Comparison of ENCODE assay signal across 26 cellular contexts in genomic region chr10:127874966-127875765, GRCh38. TPM values are rescaled to one million over a fixed set of nuclear protein-coding genes. Genes with fewer than 3 reads are reported as not detected.
DNase-seq lines count a peak whose midpoint lies in the region; ATAC-seq, FAIRE-seq and TF ChIP-seq lines count a peak whose summit lies in the region.
"Had no signal": no experiment of that assay in that cellular context is flagged by ENCODE, and none has a peak within 500 bp of the region (broad histone marks: within the 10 kb centered on the region; RNA-seq: fewer than 3 reads in every experiment).

No MANE protein-coding gene starts in this region.

- no peaks in the 10 kb centered on the region for H3K4me1 Mint-ChIP-seq in type B pancreatic cell (ENCODE audit: unreplicated experiment)

- no peak for ATAC-seq in HepG2
- ATAC-seq in right lobe of liver: no peak
- no peak for ATAC-seq in HG03521 (IDR thresholded peaks at IDR 0.05; ENCODE audit: unreplicated experiment)
- ATAC-seq: CD8-positive, alpha-beta T cell had no signal

- H3K36me3 ChIP-seq in HepG2 (replicated peaks in 1 of 2; ENCODE audit: control insufficient read depth in 1 of 2, insufficient read depth in 2 of 2, low read length in 2 of 2) (no peaks in the 10 kb centered on the region), right lobe of liver (no peaks in the 10 kb centered on the region), bronchial epithelial cell (ENCODE audit: control insufficient read depth, insufficient read depth, low read length) (no peaks in the 10 kb centered on the region)
- no peaks in the 10 kb centered on the region for H3K36me3 ChIP-seq in effector memory CD4-positive, alpha-beta T cell (ENCODE audit: control insufficient read depth, insufficient read depth, low read length)

- no peak overlapping the region for H2AFZ ChIP-seq in HepG2 (ENCODE audit: low read length)

- FAIRE-seq in HepG2 (lab: Jason Lieb, UNC) (no peak), bronchial epithelial cell (lab: Jason Lieb, UNC) (no peak)
- FAIRE-seq: G401.6 had no signal

- POLR2A ChIA-PET in HepG2 (lab: Yijun Ruan, JAX): no interaction called here

- intact Hi-C loops in HepG2 (cut with micrococcal nuclease; ENCODE audit: unreplicated experiment): loop anchor here (10.0 kb wide), 1 partner anchor 140 kb away; no protein-coding TSS in a partner anchor
- intact Hi-C loops in right lobe of liver (cut with DNase I): loop anchor here in 1 of 2 donors (10.0 kb wide), 1 partner anchor 130 kb away; no protein-coding TSS in a partner anchor
- intact Hi-C loops in lower leg skin (cut with DNase I; ENCODE audit: low total_unique reads): no loop called here

- H3K4me1 ChIP-seq in HepG2 (ENCODE audit: insufficient read depth, low read length) (peaks cover 9% of the 10 kb centered on the region), right lobe of liver (peaks cover 0 to 18% (median 8%) of the 10 kb centered on the region in 4 donors)
- no peaks in the 10 kb centered on the region for H3K4me1 ChIP-seq in effector memory CD4-positive, alpha-beta T cell (ENCODE audit: control insufficient read depth, insufficient read depth, low read length, poor library complexity, severe bottlenecking)

- no peak for TF ChIP-seq POLR2A in HepG2 (IDR thresholded peaks at IDR 0.05; ENCODE audit: insufficient read depth in 1 of 2, low read depth in 2 of 2, low read length in 2 of 2)
- no peak for TF ChIP-seq POLR2A in right lobe of liver (IDR thresholded peaks at IDR 0.05)
- no peak for TF ChIP-seq POLR2A in lower leg skin (IDR thresholded peaks at IDR 0.05)

- H3K36me3 Mint-ChIP-seq in type B pancreatic cell: no peaks in the 10 kb centered on the region
- H3K36me3 Mint-ChIP-seq: CD8-positive, alpha-beta T cell had no signal

- H4K20me1 ChIP-seq in HepG2 (ENCODE audit: insufficient read depth, low read length): no peaks in the 10 kb centered on the region

- DNase-seq in HepG2 (ENCODE audit: low spot score) (no peak), right lobe of liver (no peak), bronchial epithelial cell (ENCODE audit: low read depth) (peak; percentile 36), lower leg skin (ENCODE audit: low spot score in 2 of 2) (peak; percentile 0 to 78), type B pancreatic cell (ENCODE audit: extremely low spot score, unreplicated experiment) (peak; percentile 37), hypothalamus (lab: John Stamatoyannopoulos, UW) (no peak)
- DNase-seq in effector memory CD4-positive, alpha-beta T cell: no peak
- DNase-seq: AML-193; C1 segment of cervical spinal cord; CD8-positive, alpha-beta T cell; DMS153; H7; KG1; NCI-H1092; NCI-H1436 treated with DMSO at 0.1 percent for 48 hours; NCI-H2029 treated with DMSO at 0.1 percent for 48 hours; NCI-H226; NCI-H524; NCI-H774; NK-92 treated with Interleukin-12 subunit alpha and Interleukin-12 subunit beta, amount 100 ng/mL, for 24 hours had no signal

- H3K27ac Mint-ChIP-seq in type B pancreatic cell: no peak overlapping the region
- H3K27ac Mint-ChIP-seq: CD8-positive, alpha-beta T cell had no signal

- no peak overlapping the region for H3K27ac ChIP-seq in HepG2 (ENCODE audit: extremely low read length, insufficient read depth, low read length)
- no peak overlapping the region for H3K27ac ChIP-seq in right lobe of liver
- H3K27ac ChIP-seq in effector memory CD4-positive, alpha-beta T cell (ENCODE audit: insufficient read depth, low read length, poor library complexity, severe bottlenecking): no peak overlapping the region

- 24% methylated on average over 7 of the region's 13 CpGs for WGBS in HepG2 (ENCODE audit: low lambda C conversion rate)
- 60% methylated on average over 5 of the region's 13 CpGs for WGBS in right lobe of liver (ENCODE audit: insufficient coverage, low coverage, low lambda C conversion rate, missing lambda C conversion rate)
- WGBS in lower leg skin, 2 donors: 83 to 94% methylated on average over 13 of the region's 13 CpGs

- H3K4me3 Mint-ChIP-seq in type B pancreatic cell: no peak overlapping the region
- H3K4me3 Mint-ChIP-seq: CD8-positive, alpha-beta T cell had no signal

- TF ChIP-seq CTCF in HepG2 (CRISPR knock-in tag; IDR thresholded peaks at IDR 0.05) (no peak), right lobe of liver (IDR thresholded peaks at IDR 0.05) (no peak), bronchial epithelial cell (IDR thresholded peaks at IDR 0.05; ENCODE audit: insufficient read depth, low read length, severe bottlenecking) (no peak), lower leg skin (IDR thresholded peaks at IDR 0.05) (no peak), type B pancreatic cell (conservative IDR thresholded peaks at IDR 0.05) (no peak)

- H3K4me3 ChIP-seq in HepG2 (replicated peaks in 1 of 3; ENCODE audit: insufficient read depth in 1 of 3, low read depth in 2 of 3, low read length in 3 of 3): no peak overlapping the region
- no peak overlapping the region for H3K4me3 ChIP-seq in right lobe of liver
- no peak overlapping the region for H3K4me3 ChIP-seq in bronchial epithelial cell (ENCODE audit: low read depth, low read length)
- H3K4me3 ChIP-seq in lower leg skin (ENCODE audit: low read depth, poor library complexity, severe bottlenecking): no peak overlapping the region
- H3K4me3 ChIP-seq in effector memory CD4-positive, alpha-beta T cell (ENCODE audit: insufficient read depth, low read depth, low read length, poor library complexity, severe bottlenecking): no peak overlapping the region

- H3K9me3 Mint-ChIP-seq in type B pancreatic cell: no peaks in the 10 kb centered on the region
- H3K9me3 Mint-ChIP-seq: CD8-positive, alpha-beta T cell had no signal

- no peaks in the 10 kb centered on the region for H3K27me3 ChIP-seq in HepG2 (ENCODE audit: control insufficient read depth in 1 of 2, insufficient read depth in 2 of 2, low read length in 2 of 2)
- no peaks in the 10 kb centered on the region for H3K27me3 ChIP-seq in right lobe of liver
- H3K27me3 ChIP-seq in bronchial epithelial cell (ENCODE audit: control insufficient read depth, insufficient read depth, low read length): no peaks in the 10 kb centered on the region
- H3K27me3 ChIP-seq in effector memory CD4-positive, alpha-beta T cell (replicated peaks; ENCODE audit: control insufficient read depth, insufficient read depth, low read length, poor library complexity, severe bottlenecking): no peaks in the 10 kb centered on the region

- no peaks in the 10 kb centered on the region for H3K9me3 ChIP-seq in HepG2 (ENCODE audit: low read length)
- no peaks in the 10 kb centered on the region for H3K9me3 ChIP-seq in right lobe of liver
- H3K9me3 ChIP-seq in effector memory CD4-positive, alpha-beta T cell (ENCODE audit: control insufficient read depth, low read length): no peaks in the 10 kb centered on the region

- no peak for TF ChIP-seq EP300 in HepG2 (IDR thresholded peaks at IDR 0.05; ENCODE audit: low read depth in 2 of 2, low read length in 2 of 2)
- no peak for TF ChIP-seq EP300 in HepG2 (CRISPR knock-in tag; IDR thresholded peaks at IDR 0.05; ENCODE audit: borderline replicate concordance)

- no peaks in the 10 kb centered on the region for H3K79me2 ChIP-seq in HepG2 (ENCODE audit: insufficient read depth, low read length)

- CTCF ChIA-PET in HepG2 (lab: Yijun Ruan, JAX; ENCODE audit: low intra/inter-chr PET ratio, low total read pairs): no interaction called here

- no TSS peak for BruUV-seq in HepG2 (replicated peaks; lab: Mats Ljungman, UMichigan)

- no peak overlapping the region for H3K9ac ChIP-seq in HepG2 (ENCODE audit: insufficient read depth, low read depth, low read length)

- no peaks in the 10 kb centered on the region for H3K27me3 Mint-ChIP-seq in type B pancreatic cell

- no peak overlapping the region for H3K4me2 ChIP-seq in HepG2 (ENCODE audit: low read depth, low read length)

- in situ Hi-C loops in HepG2 (cut with HindIII; ENCODE audit: extremely low pct_ligation_motif_present, low pct_unique_long_range_greater_than_20kb): loop anchor here (25.0 kb wide), 1 partner anchor 638 kb away; no protein-coding TSS in a partner anchor

- no peak for TF ChIP-seq RAD21 in HepG2 (CRISPR knock-in tag; IDR thresholded peaks at IDR 0.05)

RNA-seq across cellular contexts. Expression of gene CLRN3, which starts 17.6 kb away (rescaled TPM):
- total RNA-seq in HepG2 (2016; rRNA removed; fragmentation: Illumina TruSeq; extraction: Trizol): not detected in 2 replicates
- total RNA-seq in HepG2 (2016; cell fraction: cytosol; rRNA removed; fragmentation: Illumina TruSeq; extraction: Trizol; ENCODE audit: low read depth): not detected in 2 replicates
- not detected in 2 replicates for total RNA-seq in HepG2 (2016; cell fraction: insoluble cytoplasmic fraction; rRNA removed; fragmentation: Illumina TruSeq; extraction: Trizol)
- not detected in 2 replicates for total RNA-seq in HepG2 (2016; cell fraction: membrane; rRNA removed; fragmentation: Illumina TruSeq; extraction: Trizol)
- not detected in 2 replicates for total RNA-seq in HepG2 (2016; cell fraction: nucleus; rRNA removed; fragmentation: Illumina TruSeq; extraction: Trizol)
- polyA plus RNA-seq in HepG2 (2011; rRNA removed): not detected in 2 replicates
- not detected in 2 replicates for polyA plus RNA-seq in HepG2 (2011; cell fraction: cytosol; rRNA removed)
- not detected in 2 replicates for polyA plus RNA-seq in HepG2 (2011; cell fraction: nucleus; rRNA removed)
- not detected in 2 replicates for polyA plus RNA-seq in HepG2 (2012)
- not detected in 2 replicates for polyA plus RNA-seq in HepG2 (2016; cell fraction: cytosol; fragmentation: Illumina TruSeq; extraction: Trizol; ENCODE audit: low read depth)
- polyA plus RNA-seq in HepG2 (2016; cell fraction: insoluble cytoplasmic fraction; fragmentation: Illumina TruSeq; extraction: Trizol; ENCODE audit: low read depth): not detected in 2 replicates
- polyA plus RNA-seq in HepG2 (2016; cell fraction: membrane; fragmentation: Illumina TruSeq; extraction: Trizol; ENCODE audit: low read depth): not detected in 2 replicates
- not detected in 2 replicates for polyA plus RNA-seq in HepG2 (2016; cell fraction: nucleus; fragmentation: Illumina TruSeq; extraction: Trizol; ENCODE audit: insufficient read depth, low read depth)
- polyA minus RNA-seq in HepG2 (2011; rRNA and poly(A)+ RNA removed; ENCODE audit: low replicate concordance): not detected in 2 replicates
- polyA minus RNA-seq in HepG2 (2011; cell fraction: cytosol; rRNA and poly(A)+ RNA removed): not detected in 2 replicates
- not detected in 2 replicates for polyA minus RNA-seq in HepG2 (2011; cell fraction: nucleus; rRNA and poly(A)+ RNA removed)
- 10 to 100 TPM in 5 of 6 experiments, 1 to 10 TPM in 1; 9.6 to 28.5 (median 18.1) TPM for total RNA-seq in right lobe of liver
- total RNA-seq in bronchial epithelial cell: not detected in 2 replicates
- total RNA-seq in lower leg skin: not detected
- total RNA-seq in type B pancreatic cell (ENCODE audit: low replicate concordance): 2.2 and 6.6 TPM in 2 replicates
- total RNA-seq: A172; CD8-positive, alpha-beta T cell; Daoy; H7; HT1080 had no signal
- polyA plus RNA-seq: AG04450 had no signal

RNA-seq across cellular contexts. Expression of gene PTPRE, which starts 31.7 kb away (rescaled TPM):
- 0.02 TPM in 1 of 2 replicates, not detected in the other for total RNA-seq in HepG2 (2016; rRNA removed; fragmentation: Illumina TruSeq; extraction: Trizol)
- total RNA-seq in HepG2 (2016; cell fraction: cytosol; rRNA removed; fragmentation: Illumina TruSeq; extraction: Trizol; ENCODE audit: low read depth): not detected in 2 replicates
- not detected in 2 replicates for total RNA-seq in HepG2 (2016; cell fraction: insoluble cytoplasmic fraction; rRNA removed; fragmentation: Illumina TruSeq; extraction: Trizol)
- not detected in 2 replicates for total RNA-seq in HepG2 (2016; cell fraction: membrane; rRNA removed; fragmentation: Illumina TruSeq; extraction: Trizol)
- 0.09 TPM in 1 of 2 replicates, not detected in the other for total RNA-seq in HepG2 (2016; cell fraction: nucleus; rRNA removed; fragmentation: Illumina TruSeq; extraction: Trizol)
- polyA plus RNA-seq in HepG2 (2011; rRNA removed): 0.01 and 0.04 TPM in 2 replicates
- polyA plus RNA-seq in HepG2 (2011; cell fraction: cytosol; rRNA removed): not detected in 2 replicates
- polyA plus RNA-seq in HepG2 (2011; cell fraction: nucleus; rRNA removed): 0.19 TPM in 1 of 2 replicates, not detected in the other
- polyA plus RNA-seq in HepG2 (2012): not detected in 2 replicates
- not detected in 2 replicates for polyA plus RNA-seq in HepG2 (2016; cell fraction: cytosol; fragmentation: Illumina TruSeq; extraction: Trizol; ENCODE audit: low read depth)
- polyA plus RNA-seq in HepG2 (2016; cell fraction: insoluble cytoplasmic fraction; fragmentation: Illumina TruSeq; extraction: Trizol; ENCODE audit: low read depth): not detected in 2 replicates
- not detected in 2 replicates for polyA plus RNA-seq in HepG2 (2016; cell fraction: membrane; fragmentation: Illumina TruSeq; extraction: Trizol; ENCODE audit: low read depth)
- polyA plus RNA-seq in HepG2 (2016; cell fraction: nucleus; fragmentation: Illumina TruSeq; extraction: Trizol; ENCODE audit: insufficient read depth, low read depth): not detected in 2 replicates
- 0.04 and 4.6 TPM in 2 replicates for polyA minus RNA-seq in HepG2 (2011; rRNA and poly(A)+ RNA removed; ENCODE audit: low replicate concordance)
- not detected in 2 replicates for polyA minus RNA-seq in HepG2 (2011; cell fraction: cytosol; rRNA and poly(A)+ RNA removed)
- polyA minus RNA-seq in HepG2 (2011; cell fraction: nucleus; rRNA and poly(A)+ RNA removed): not detected in 2 replicates
- total RNA-seq in right lobe of liver: 1 to 10 TPM; 2.3 to 9.2 (median 2.7) TPM
- total RNA-seq in bronchial epithelial cell: 5.9 and 7.9 TPM in 2 replicates
- 10 to 100 TPM; 17.4 to 23.0 (median 20.1) TPM for total RNA-seq in lower leg skin
- 2.5 and 3.6 TPM in 2 replicates for total RNA-seq in type B pancreatic cell (ENCODE audit: low replicate concordance)

Comparison
In these comparisons a context has a peak if more than half of its experiments do, and no peak if none do; other contexts are left out.
1. DNase-seq: peak in bronchial epithelial cell (single experiment), lower leg skin (2 of 2) and type B pancreatic cell (single experiment); none in HepG2 (single experiment), right lobe of liver (0 of 3), effector memory CD4-positive, alpha-beta T cell (0 of 3) and hypothalamus (0 of 51).